In the genomic region with DNA sequence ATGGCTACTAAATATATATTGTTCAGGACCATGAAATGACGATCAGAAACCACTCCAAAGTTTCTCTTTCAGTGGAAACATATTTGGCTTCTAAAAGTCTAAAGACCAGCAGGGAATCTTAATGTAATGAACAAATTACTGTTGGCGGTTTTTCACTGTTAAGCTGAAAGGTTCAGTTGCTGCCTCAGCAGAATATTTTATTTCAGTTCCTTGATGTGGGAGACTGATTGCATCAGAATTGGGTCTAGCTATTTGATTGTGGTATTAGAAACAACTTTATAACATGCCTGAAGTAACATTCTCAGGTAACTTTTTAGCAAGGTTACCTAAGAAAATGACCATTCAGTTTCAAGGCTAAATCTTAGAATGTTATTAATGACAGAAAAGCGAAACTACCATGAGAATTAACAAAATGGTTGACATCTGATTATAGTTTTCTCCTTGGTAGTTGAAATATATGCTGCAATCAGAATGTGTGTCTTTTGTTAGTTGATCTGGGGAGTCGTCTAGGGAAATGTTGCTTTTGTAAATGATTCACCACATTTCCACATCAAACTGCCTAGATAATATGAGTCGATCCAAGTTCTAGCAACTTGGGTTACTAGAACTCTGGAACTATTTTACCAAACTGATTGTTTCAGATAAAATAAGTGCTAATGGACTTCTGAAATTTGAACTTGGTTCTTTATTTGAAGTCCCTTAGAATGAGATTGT, we compare ENCODE assay signal across 13 cellular contexts.
DNase-seq lines count a peak whose midpoint lies in the region; ATAC-seq, FAIRE-seq and TF ChIP-seq lines count a peak whose summit lies in the region.
"Had no signal": no experiment of that assay in that cellular context is flagged by ENCODE, and none has a peak within 500 bp of the region (broad histone marks: within the 10 kb centered on the region; RNA-seq: fewer than 3 reads in every experiment).

No MANE protein-coding gene starts in this region.

- no peak for DNase-seq in GM23338 (ENCODE audit: low spot score)
- DNase-seq in SK-N-MC (ENCODE audit: low read depth, low spot score): peak; percentile 91
- DNase-seq in fibroblast of mammary gland (ENCODE audit: low read depth): peak; percentile 89
- DNase-seq in skeletal muscle cell (ENCODE audit: low read depth): peak; percentile 62
- no peak for DNase-seq in urothelium cell line (ENCODE audit: low spot score)
- no peak for DNase-seq in activated gamma-delta T cell (lab: John Stamatoyannopoulos, UW)
- DNase-seq: activated naive CD4-positive, alpha-beta T cell treated with anti-CD3 and anti-CD28 coated beads, Interleukin-2, amount 10 ng/mL, durations not matched to agents 7 days and 5 days; DMS153; NCI-H1092 treated with DMSO at 0.1 percent for 48 hours; T-helper 9 cell; thyroid gland had no signal

- H3K4me1 Mint-ChIP-seq in GM23338: peaks cover 18% of the 10 kb centered on the region
- H3K4me1 Mint-ChIP-seq: activated naive CD4-positive, alpha-beta T cell treated with anti-CD3 and anti-CD28 coated beads, Interleukin-2, amount 10 ng/mL, durations not matched to agents 7 days and 5 days; neural progenitor cell had no signal

- H3K9me3 ChIP-seq in SK-N-MC (ENCODE audit: low read depth, low read length): no peaks in the 10 kb centered on the region
- H3K9me3 ChIP-seq: thyroid gland had no signal

- H3K9me2 ChIP-seq in GM23338 (ENCODE audit: insufficient read depth): 0 out of 2 replicates have a peak, but pooled peaks cover 4% of the 10 kb centered on the region

- no peak overlapping the region for H3K4me3 Mint-ChIP-seq in GM23338
- H3K4me3 Mint-ChIP-seq: activated naive CD4-positive, alpha-beta T cell treated with anti-CD3 and anti-CD28 coated beads, Interleukin-2, amount 10 ng/mL, durations not matched to agents 7 days and 5 days; neural progenitor cell had no signal

- no peak overlapping the region for H3K4me2 ChIP-seq in GM23338
- H3K4me2 ChIP-seq: neural progenitor cell had no signal

- H3K4me3 ChIP-seq in GM23338 (no peak overlapping the region), SK-N-MC (peak overlapping the region; percentile 71), fibroblast of mammary gland (ENCODE audit: control insufficient read depth, low read depth, low read length) (no peak overlapping the region), skeletal muscle cell (ENCODE audit: low read depth, low read length) (no peak overlapping the region)
- H3K4me3 ChIP-seq: neural progenitor cell, thyroid gland had no signal

- no peaks in the 10 kb centered on the region for H4K20me1 ChIP-seq in GM23338 (replicated peaks; ENCODE audit: insufficient read depth)

- TF ChIP-seq CTCF in GM23338 (conservative IDR thresholded peaks at IDR 0.05; ENCODE audit: low read depth in 2 of 2) (no peak), fibroblast of mammary gland (conservative IDR thresholded peaks at IDR 0.05; ENCODE audit: control insufficient read depth, insufficient read depth, low read depth, low read length) (no peak)

- no peaks in the 10 kb centered on the region for H3K79me2 ChIP-seq in GM23338 (replicated peaks; ENCODE audit: insufficient read depth)

- H3K27me3 ChIP-seq in GM23338 (ENCODE audit: insufficient read depth): no peaks in the 10 kb centered on the region
- H3K27me3 ChIP-seq: neural progenitor cell, thyroid gland had no signal

- no peaks in the 10 kb centered on the region for H3F3A ChIP-seq in GM23338 (replicated peaks; ENCODE audit: low read depth)

- no peak overlapping the region for H3K27ac ChIP-seq in GM23338 (ENCODE audit: low read depth)
- peak overlapping the region; percentile 99 for H3K27ac ChIP-seq in SK-N-MC
- H3K27ac ChIP-seq: neural progenitor cell, thyroid gland had no signal

- H3K36me3 ChIP-seq in GM23338 (ENCODE audit: insufficient read depth): no peaks in the 10 kb centered on the region
- H3K36me3 ChIP-seq in SK-N-MC (ENCODE audit: insufficient read depth, low read length): peaks cover 41% of the 10 kb centered on the region
- H3K36me3 ChIP-seq: neural progenitor cell, thyroid gland had no signal

- FAIRE-seq in urothelium cell line (lab: Jason Lieb, UNC): no peak

- H3K36me3 Mint-ChIP-seq in GM23338 (ENCODE audit: low read depth): peaks cover 21% of the 10 kb centered on the region; the same call in 2 of the 3 replicates
- H3K36me3 Mint-ChIP-seq: activated naive CD4-positive, alpha-beta T cell treated with anti-CD3 and anti-CD28 coated beads, Interleukin-2, amount 10 ng/mL, durations not matched to agents 7 days and 5 days had no signal

- peaks cover 11% of the 10 kb centered on the region for H3K4me1 ChIP-seq in GM23338 (ENCODE audit: insufficient read depth)
- H3K4me1 ChIP-seq: neural progenitor cell had no signal

- peak overlapping the region; percentile 83 for H3K9ac ChIP-seq in SK-N-MC (ENCODE audit: insufficient read length)
- H3K9ac ChIP-seq: neural progenitor cell had no signal

- peaks cover 17% of the 10 kb centered on the region; the same call in 2 of the 3 replicates for H3K9me3 Mint-ChIP-seq in GM23338
- H3K9me3 Mint-ChIP-seq: activated naive CD4-positive, alpha-beta T cell treated with anti-CD3 and anti-CD28 coated beads, Interleukin-2, amount 10 ng/mL, durations not matched to agents 7 days and 5 days; neural progenitor cell had no signal

- peaks cover 3% of the 10 kb centered on the region for H3K27me3 Mint-ChIP-seq in GM23338 (ENCODE audit: insufficient read depth, low read depth, poor library complexity)
- H3K27me3 Mint-ChIP-seq: activated naive CD4-positive, alpha-beta T cell treated with anti-CD3 and anti-CD28 coated beads, Interleukin-2, amount 10 ng/mL, durations not matched to agents 7 days and 5 days had no signal

- H2AFZ ChIP-seq in GM23338: no peak overlapping the region
- H2AFZ ChIP-seq: neural progenitor cell had no signal

- peak overlapping the region; percentile 36 for H3K27ac Mint-ChIP-seq in GM23338
- H3K27ac Mint-ChIP-seq: activated naive CD4-positive, alpha-beta T cell treated with anti-CD3 and anti-CD28 coated beads, Interleukin-2, amount 10 ng/mL, durations not matched to agents 7 days and 5 days; neural progenitor cell had no signal

- no peak for ATAC-seq in GM23338
- ATAC-seq in GM19463 (IDR thresholded peaks at IDR 0.05; ENCODE audit: unreplicated experiment): no peak

TF ChIP-seq in GM23338, 12 proteins besides CTCF, POLR2A, EP300 and RAD21 (continues in another document):
- TF ChIP-seq NANOG (IDR thresholded peaks at IDR 0.05; ENCODE audit: borderline replicate concordance) (no peak), REST (IDR thresholded peaks at IDR 0.05; ENCODE audit: unreplicated experiment) (no peak), EZH2 (IDR thresholded peaks at IDR 0.05; ENCODE audit: low read depth, unreplicated experiment) (no peak)

Comparison
In these comparisons a context has a peak if more than half of its experiments do, and no peak if none do; other contexts are left out.
1. DNase-seq: peak in SK-N-MC (single experiment), fibroblast of mammary gland (single experiment) and skeletal muscle cell (single experiment); none in GM23338 (single experiment), urothelium cell line (single experiment) and activated gamma-delta T cell (single experiment).